ENCODE assay signal across 14 cellular contexts in genomic region chr2:127874378-127875271, GRCh38. TPM values are rescaled to one million over a fixed set of nuclear protein-coding genes. Genes with fewer than 3 reads are reported as not detected.
DNase-seq lines count a peak whose midpoint lies in the region; ATAC-seq, FAIRE-seq and TF ChIP-seq lines count a peak whose summit lies in the region.
"Had no signal": no experiment of that assay in that cellular context is flagged by ENCODE, and none has a peak within 500 bp of the region (broad histone marks: within the 10 kb centered on the region; RNA-seq: fewer than 3 reads in every experiment).

No MANE protein-coding gene starts in this region.

- no peak for DNase-seq in CD8-positive, alpha-beta memory T cell
- peak in 1 of 10 donors; percentile 16 for DNase-seq in naive thymus-derived CD8-positive, alpha-beta T cell
- DNase-seq in kidney (no peak), ascending aorta (ENCODE audit: low spot score in 2 of 2) (no peak), occipital lobe (lab: John Stamatoyannopoulos, UW) (no peak)
- DNase-seq: MM.1S; NCI-H524; stimulated activated CD4-positive, alpha-beta T cell treated with anti-CD3 and anti-CD28 coated beads, Interleukin-4, amount 100 ng/mL, for 1 hour had no signal

- peaks cover 38 to 67% (median 65%) of the 10 kb centered on the region in 3 donors for H3K4me1 Mint-ChIP-seq in CD8-positive, alpha-beta memory T cell
- H3K4me1 Mint-ChIP-seq in activated naive CD4-positive, alpha-beta T cell treated with anti-CD3 and anti-CD28 coated beads, Interleukin-2, amount 50 U/mL, for 24 hours = peaks cover 72% of the 10 kb centered on the region
- H3K4me1 Mint-ChIP-seq in naive thymus-derived CD8-positive, alpha-beta T cell = peaks cover 26 to 53% (median 39%) of the 10 kb centered on the region in 4 donors

- no peak overlapping the region for H3K27ac ChIP-seq in CD8-positive, alpha-beta memory T cell (ENCODE audit: low read depth, low read length)
- no peak overlapping the region for H3K27ac ChIP-seq in kidney (ENCODE audit: low read depth in 2 of 2, low read length in 2 of 2)
- no peak overlapping the region for H3K27ac ChIP-seq in ascending aorta
- H3K27ac ChIP-seq: SJSA1, suprapubic skin had no signal

- peaks cover 0 to 64% (median 12%) of the 10 kb centered on the region in 3 donors for H3K36me3 Mint-ChIP-seq in CD8-positive, alpha-beta memory T cell
- peaks cover 14% of the 10 kb centered on the region for H3K36me3 Mint-ChIP-seq in activated naive CD4-positive, alpha-beta T cell treated with anti-CD3 and anti-CD28 coated beads, Interleukin-2, amount 50 U/mL, for 24 hours
- peaks cover 0 to 55% (median 7%) of the 10 kb centered on the region in 3 donors for H3K36me3 Mint-ChIP-seq in naive thymus-derived CD8-positive, alpha-beta T cell

- CTCF ChIA-PET in CD8-positive, alpha-beta memory T cell (lab: Charles Lee) = no interaction called here

- H3K4me3 ChIP-seq in CD8-positive, alpha-beta memory T cell (ENCODE audit: low read length) = no peak overlapping the region
- no peak overlapping the region for H3K4me3 ChIP-seq in kidney (ENCODE audit: low read length in 2 of 2)
- no peak overlapping the region for H3K4me3 ChIP-seq in ascending aorta
- H3K4me3 ChIP-seq: SJSA1, suprapubic skin had no signal

- no peak for FAIRE-seq in kidney (lab: Jason Lieb, UNC)
- FAIRE-seq: keratinocyte had no signal

- ATAC-seq in GM21786 (IDR thresholded peaks at IDR 0.05; ENCODE audit: unreplicated experiment) = peak; percentile 60
- ATAC-seq in naive thymus-derived CD8-positive, alpha-beta T cell = peak; percentile 58 to 72
- no peak for ATAC-seq in HG03571 (IDR thresholded peaks at IDR 0.05; ENCODE audit: unreplicated experiment)

- peaks cover 14% of the 10 kb centered on the region for H3K36me3 ChIP-seq in CD8-positive, alpha-beta memory T cell (ENCODE audit: insufficient read depth, low read length)
- H3K36me3 ChIP-seq in kidney (ENCODE audit: control insufficient read depth in 1 of 2, insufficient read depth in 2 of 2, low read length in 2 of 2) (peaks cover 22 to 25% of the 10 kb centered on the region in 2 donors), ascending aorta (peaks cover 18 to 35% of the 10 kb centered on the region in 2 donors)

- no peaks in the 10 kb centered on the region for H3K9me3 Mint-ChIP-seq in CD8-positive, alpha-beta memory T cell
- no peaks in the 10 kb centered on the region for H3K9me3 Mint-ChIP-seq in activated naive CD4-positive, alpha-beta T cell treated with anti-CD3 and anti-CD28 coated beads, Interleukin-2, amount 50 U/mL, for 24 hours
- H3K9me3 Mint-ChIP-seq in naive thymus-derived CD8-positive, alpha-beta T cell = no peaks in the 10 kb centered on the region

- H3K9me3 ChIP-seq in CD8-positive, alpha-beta memory T cell (ENCODE audit: low read length) = no peaks in the 10 kb centered on the region
- no peaks in the 10 kb centered on the region for H3K9me3 ChIP-seq in kidney (ENCODE audit: control insufficient read depth in 1 of 2, low read length in 2 of 2)
- no peaks in the 10 kb centered on the region for H3K9me3 ChIP-seq in ascending aorta
- H3K9me3 ChIP-seq: SJSA1, suprapubic skin had no signal

- H3K27ac Mint-ChIP-seq in CD8-positive, alpha-beta memory T cell = peak overlapping the region; percentile 60 to 88 (median 71)
- H3K27ac Mint-ChIP-seq in activated naive CD4-positive, alpha-beta T cell treated with anti-CD3 and anti-CD28 coated beads, Interleukin-2, amount 50 U/mL, for 24 hours = peak overlapping the region; percentile 85
- peak overlapping the region; percentile 27 to 91 (median 72) for H3K27ac Mint-ChIP-seq in naive thymus-derived CD8-positive, alpha-beta T cell

- no peaks in the 10 kb centered on the region for H3K27me3 ChIP-seq in CD8-positive, alpha-beta memory T cell (ENCODE audit: insufficient read depth, low read length, poor library complexity, severe bottlenecking)
- no peaks in the 10 kb centered on the region for H3K27me3 ChIP-seq in ascending aorta
- H3K27me3 ChIP-seq: SJSA1, suprapubic skin had no signal

- no peak overlapping the region for H3K4me3 Mint-ChIP-seq in CD8-positive, alpha-beta memory T cell
- H3K4me3 Mint-ChIP-seq in activated naive CD4-positive, alpha-beta T cell treated with anti-CD3 and anti-CD28 coated beads, Interleukin-2, amount 50 U/mL, for 24 hours = no peak overlapping the region
- peak overlapping the region in 2 of 10 donors; percentile 14 to 47 for H3K4me3 Mint-ChIP-seq in naive thymus-derived CD8-positive, alpha-beta T cell

- intact Hi-C loops in kidney (cut with DNase I) (no loop called here), ascending aorta (cut with DNase I) (no loop called here)

- H3K4me1 ChIP-seq in CD8-positive, alpha-beta memory T cell (ENCODE audit: insufficient read depth, low read length) = peaks cover 3% of the 10 kb centered on the region
- H3K4me1 ChIP-seq in kidney (ENCODE audit: control insufficient read depth in 1 of 2, insufficient read depth in 1 of 2, low read depth in 1 of 2, low read length in 2 of 2) (peaks cover 0 to 7% of the 10 kb centered on the region in 2 donors), ascending aorta (no peaks in the 10 kb centered on the region)

- H3K27me3 Mint-ChIP-seq in CD8-positive, alpha-beta memory T cell = no peaks in the 10 kb centered on the region
- no peaks in the 10 kb centered on the region for H3K27me3 Mint-ChIP-seq in activated naive CD4-positive, alpha-beta T cell treated with anti-CD3 and anti-CD28 coated beads, Interleukin-2, amount 50 U/mL, for 24 hours
- H3K27me3 Mint-ChIP-seq in naive thymus-derived CD8-positive, alpha-beta T cell = no peaks in the 10 kb centered on the region

- H3K9ac ChIP-seq in kidney (ENCODE audit: low read length in 2 of 2) = no peak overlapping the region

- POLR2A ChIA-PET in CD8-positive, alpha-beta memory T cell (lab: Charles Lee) = no interaction called here
- POLR2A ChIA-PET in naive thymus-derived CD8-positive, alpha-beta T cell (lab: Charles Lee) = no interaction called here

- TF ChIP-seq CTCF in kidney (IDR thresholded peaks at IDR 0.05; ENCODE audit: borderline replicate concordance, extremely low read depth, insufficient read depth) (no peak), ascending aorta (IDR thresholded peaks at IDR 0.05) (no peak)

RNA-seq across cellular contexts. Expression of gene AMMECR1L, which starts 11.1 kb away (rescaled TPM):
- total RNA-seq in CD8-positive, alpha-beta memory T cell = 10 to 100 TPM; 23.4 to 24.0 TPM
- polyA plus RNA-seq in CD8-positive, alpha-beta memory T cell = 8.7 TPM
- 10 to 100 TPM; 13.5 to 14.0 TPM for total RNA-seq in naive thymus-derived CD8-positive, alpha-beta T cell
- 1 to 10 TPM; 2.6 to 7.0 (median 3.2) TPM for polyA plus RNA-seq in naive thymus-derived CD8-positive, alpha-beta T cell
- 16.4 TPM for total RNA-seq in kidney
- 6.3 TPM for polyA plus RNA-seq in kidney (ENCODE audit: insufficient read depth, low read depth, low replicate concordance)
- 20.6 TPM for total RNA-seq in ascending aorta
- 13.6 TPM for total RNA-seq in occipital lobe

RNA-seq across cellular contexts. Expression of gene POLR2D, which starts 16.7 kb away (rescaled TPM):
- total RNA-seq in CD8-positive, alpha-beta memory T cell = 10 to 100 TPM; 92.3 to 96.4 TPM
- 38.7 TPM for polyA plus RNA-seq in CD8-positive, alpha-beta memory T cell
- 10 to 100 TPM; 28.1 to 29.6 TPM for total RNA-seq in naive thymus-derived CD8-positive, alpha-beta T cell
- polyA plus RNA-seq in naive thymus-derived CD8-positive, alpha-beta T cell = 10 to 100 TPM; 27.0 to 42.3 (median 34.4) TPM
- total RNA-seq in kidney (21.5 TPM), ascending aorta (2.1 TPM), occipital lobe (43.0 TPM)
- polyA plus RNA-seq in kidney (ENCODE audit: insufficient read depth, low read depth, low replicate concordance) = 7.9 TPM
